Comparison of ENCODE assay signal across 9 cellular contexts in the genomic region with DNA sequence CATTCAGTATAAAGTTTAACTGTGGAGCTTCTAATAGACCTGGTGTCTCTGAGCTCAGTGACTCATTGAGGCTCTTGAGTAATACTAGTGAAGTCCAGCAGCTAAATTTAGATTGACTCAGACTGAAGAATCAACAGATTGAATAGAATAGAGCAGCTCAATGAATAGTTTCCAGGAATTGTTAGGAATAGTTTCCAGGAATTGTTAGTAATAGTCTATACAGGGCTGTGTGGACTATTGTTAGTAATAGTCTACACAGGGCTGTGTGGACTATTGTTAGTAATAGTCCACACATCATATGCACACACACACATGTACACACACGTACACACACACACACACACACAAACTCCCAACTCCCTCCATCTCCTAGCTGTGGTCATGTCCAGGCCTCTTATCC. TPM values are rescaled to one million over a fixed set of nuclear protein-coding genes. Genes with fewer than 3 reads are reported as not detected.
A peak's percentile ranks its signal among the peaks of the same experiment; 100 is the strongest.
DNase-seq lines count a peak whose midpoint lies in the region; ATAC-seq and TF ChIP-seq lines count a peak whose summit lies in the region.
"Had no signal": no experiment of that assay in that cellular context is flagged by ENCODE, and none has a peak within 500 bp of the region (broad histone marks: within the 10 kb centered on the region; RNA-seq: fewer than 3 reads in every experiment).

No MANE protein-coding gene starts in this region.

- peak; percentile 83 for DNase-seq in MCF 10A (ENCODE audit: unreplicated experiment)
- DNase-seq in breast epithelium (ENCODE audit: low spot score in 2 of 2) = no peak
- DNase-seq in amniotic stem cell (lab: John Stamatoyannopoulos, UW) = peak; percentile 80
- DNase-seq in hepatic stellate cell (ENCODE audit: low spot score) = peak; percentile 43
- DNase-seq in upper lobe of left lung = no peak
- DNase-seq in DMS 273 treated with DMSO at 0.1 percent for 48 hours (lab: John Stamatoyannopoulos, UW) = no peak
- no peak for DNase-seq in activated CD4-positive, alpha-beta T cell treated with anti-CD3 and anti-CD28 coated beads, Interleukin-2, amount 50 U/mL, for 48 hours
- no peak for DNase-seq in 8988T

- no peak overlapping the region for H3K27ac Mint-ChIP-seq in MCF 10A (ENCODE audit: low read depth, unreplicated experiment)

- no peaks in the 10 kb centered on the region for H3K9me3 Mint-ChIP-seq in MCF 10A (ENCODE audit: unreplicated experiment)

- no peak for TF ChIP-seq EP300 in upper lobe of left lung (IDR thresholded peaks at IDR 0.05)

- H3K27me3 Mint-ChIP-seq in MCF 10A (ENCODE audit: insufficient read depth, unreplicated experiment) = no peaks in the 10 kb centered on the region

- H3K36me3 ChIP-seq in breast epithelium (no peaks in the 10 kb centered on the region), upper lobe of left lung (no peaks in the 10 kb centered on the region)

- H3K27me3 ChIP-seq in breast epithelium (no peaks in the 10 kb centered on the region), upper lobe of left lung (no peaks in the 10 kb centered on the region)

- POLR2A ChIA-PET in MCF 10A (lab: Yijun Ruan, JAX) = interaction anchor here (0.6 to 1.1 kb wide), 4 partner anchors 50 to 551 kb away, joined by 3 to 4 read pairs (median 4); a partner anchor contains a TSS

- intact Hi-C loops in MCF 10A (cut with micrococcal nuclease) (loop anchor here (5.0 kb wide), 2 partner anchors 817 to 1152 kb away; no protein-coding TSS in a partner anchor), breast epithelium (cut with DNase I; ENCODE audit: low total_unique reads) (no loop called here)

- WGBS in upper lobe of left lung, 2 donors = 64 to 67% methylated on average over 1 of the region's 1 CpG

- ATAC-seq in upper lobe of left lung (ENCODE audit: low FRiP score in 2 of 2) = peak; percentile 59 to 86
- ATAC-seq: Panc1 had no signal

- peaks cover 12% of the 10 kb centered on the region for H3K4me1 Mint-ChIP-seq in MCF 10A (ENCODE audit: insufficient read depth, unreplicated experiment)

- H3K36me3 Mint-ChIP-seq in MCF 10A (ENCODE audit: insufficient read depth, unreplicated experiment) = no peaks in the 10 kb centered on the region

- BruUV-seq in MCF 10A (replicated peaks; lab: Mats Ljungman, UMichigan) = no TSS peak

- TF ChIP-seq CTCF in MCF 10A (IDR thresholded peaks at IDR 0.05; ENCODE audit: unreplicated experiment) (no peak), breast epithelium (IDR thresholded peaks at IDR 0.05) (no peak), upper lobe of left lung (IDR thresholded peaks at IDR 0.05) (no peak)

- CTCF ChIA-PET in MCF 10A (lab: Yijun Ruan, JAX) = interaction anchor here (0.6 to 1.9 kb wide), 9 partner anchors 18 to 1895 kb away, joined by 3 to 14 read pairs (median 3); no protein-coding TSS in a partner anchor

- no peak overlapping the region for H3K4me3 Mint-ChIP-seq in MCF 10A (ENCODE audit: unreplicated experiment)

- H3K9me3 ChIP-seq in breast epithelium (no peaks in the 10 kb centered on the region), upper lobe of left lung (no peaks in the 10 kb centered on the region)

- H3K4me1 ChIP-seq in breast epithelium = no peaks in the 10 kb centered on the region
- H3K4me1 ChIP-seq in upper lobe of left lung = peaks cover 3 to 10% (median 6%) of the 10 kb centered on the region in 4 donors

- no peak overlapping the region for H3K27ac ChIP-seq in breast epithelium
- no peak overlapping the region for H3K27ac ChIP-seq in upper lobe of left lung

- TF ChIP-seq POLR2A in breast epithelium (IDR thresholded peaks at IDR 0.05) (no peak), upper lobe of left lung (IDR thresholded peaks at IDR 0.05) (no peak)

- no peak overlapping the region for H3K4me3 ChIP-seq in breast epithelium
- H3K4me3 ChIP-seq in upper lobe of left lung = no peak overlapping the region

RNA-seq across cellular contexts. Expression of a gene that starts 3.0 kb away (rescaled TPM):
- total RNA-seq in MCF 10A (2022) (not detected in 2 replicates), breast epithelium (not detected), upper lobe of left lung (not detected)

RNA-seq across cellular contexts. Expression of a gene that starts 49.3 kb away (rescaled TPM):
- 103 and 126 TPM in 2 replicates for total RNA-seq in MCF 10A (2022)
- 10 to 100 TPM; 25.3 to 34.4 (median 28.2) TPM for total RNA-seq in breast epithelium
- 10 to 100 TPM in 5 of 6 donors, 1 to 10 TPM in 1; 9.4 to 38.5 (median 28.4) TPM for total RNA-seq in upper lobe of left lung

RNA-seq across cellular contexts. Expression of a gene that starts 49.6 kb away (rescaled TPM):
- total RNA-seq in MCF 10A (2022) (27.8 and 33.2 TPM in 2 replicates), breast epithelium (10 to 100 TPM; 46.9 to 82.3 (median 57.0) TPM), upper lobe of left lung (10 to 100 TPM; 24.8 to 54.5 (median 32.3) TPM)

Comparison
In these comparisons a context has a peak if more than half of its experiments do, and no peak if none do; other contexts are left out.
1. DNase-seq: peak in MCF 10A (single experiment), amniotic stem cell (single experiment) and hepatic stellate cell (single experiment); none in breast epithelium (0 of 2), upper lobe of left lung (0 of 2), DMS 273 treated with DMSO at 0.1 percent for 48 hours (single experiment), activated CD4-positive, alpha-beta T cell treated with anti-CD3 and anti-CD28 coated beads, Interleukin-2, amount 50 U/mL, for 48 hours (0 of 2) and 8988T (single experiment).